In genomic region chr7:27367179-27367929, GRCh38 we compare ENCODE assay signal across 21 cellular contexts.
DNase-seq lines count a peak whose midpoint lies in the region; ATAC-seq and TF ChIP-seq lines count a peak whose summit lies in the region.
"Had no signal": no experiment of that assay in that cellular context is flagged by ENCODE, and none has a peak within 500 bp of the region (broad histone marks: within the 10 kb centered on the region; RNA-seq: fewer than 3 reads in every experiment).

No MANE protein-coding gene starts in this region.

- H3K27ac Mint-ChIP-seq in GM23338 (no peak overlapping the region), type B pancreatic cell (no peak overlapping the region)
- H3K27ac Mint-ChIP-seq: HFFc6 had no signal

- no peaks in the 10 kb centered on the region for H3K36me3 Mint-ChIP-seq in GM23338 (ENCODE audit: low read depth)
- H3K36me3 Mint-ChIP-seq in type B pancreatic cell = no peaks in the 10 kb centered on the region

- intact Hi-C loops in left colon (cut with DNase I, micrococcal nuclease) (no loop called here), left ventricle myocardium inferior (cut with micrococcal nuclease) (no loop called here)

- H4K20me1 ChIP-seq in GM23338 (replicated peaks; ENCODE audit: insufficient read depth) = no peaks in the 10 kb centered on the region

- H3K27ac ChIP-seq in GM23338 (ENCODE audit: low read depth) (no peak overlapping the region), left ventricle myocardium inferior (replicated peaks) (no peak overlapping the region)
- H3K27ac ChIP-seq: SJCRH30 had no signal

- H3K4me3 ChIP-seq in GM23338 = no peak overlapping the region
- H3K4me3 ChIP-seq in left ventricle myocardium inferior = no peak overlapping the region
- H3K4me3 ChIP-seq: MG63, SJCRH30 had no signal

- no peak overlapping the region for H3K4me2 ChIP-seq in GM23338

- H3K27me3 Mint-ChIP-seq in GM23338 (ENCODE audit: insufficient read depth, low read depth, poor library complexity) = no peaks in the 10 kb centered on the region
- no peaks in the 10 kb centered on the region for H3K27me3 Mint-ChIP-seq in type B pancreatic cell

- ATAC-seq in GM23338 = peak; percentile 46; the same call in 2 of the 3 replicates
- peak; percentile 67 for ATAC-seq in left colon

- TF ChIP-seq CTCF in GM23338 (conservative IDR thresholded peaks at IDR 0.05; ENCODE audit: low read depth in 2 of 2) = peak in 1 of 2 experiments; percentile 33; a peak in 2 of 4 replicates
- peak; percentile 23 for TF ChIP-seq CTCF in type B pancreatic cell (conservative IDR thresholded peaks at IDR 0.05)
- TF ChIP-seq CTCF in left ventricle myocardium inferior (IDR thresholded peaks at IDR 0.05; ENCODE audit: borderline replicate concordance) = no peak

- no peaks in the 10 kb centered on the region for H3K36me3 ChIP-seq in GM23338 (ENCODE audit: insufficient read depth)
- no peaks in the 10 kb centered on the region for H3K36me3 ChIP-seq in left ventricle myocardium inferior
- H3K36me3 ChIP-seq: MG63, SJCRH30 had no signal

- no peaks in the 10 kb centered on the region for H3K9me3 Mint-ChIP-seq in GM23338
- H3K9me3 Mint-ChIP-seq in type B pancreatic cell = no peaks in the 10 kb centered on the region
- H3K9me3 Mint-ChIP-seq: HFFc6 had no signal

- H3K4me1 Mint-ChIP-seq in GM23338 (peaks cover 5% of the 10 kb centered on the region), type B pancreatic cell (ENCODE audit: unreplicated experiment) (peaks cover 4% of the 10 kb centered on the region)

- H3F3A ChIP-seq in GM23338 (replicated peaks; ENCODE audit: low read depth) = no peaks in the 10 kb centered on the region

- H3K9me3 ChIP-seq in left ventricle myocardium inferior (replicated peaks) = no peaks in the 10 kb centered on the region
- H3K9me3 ChIP-seq: MG63, SJCRH30 had no signal

- H2AFZ ChIP-seq in GM23338 = no peak overlapping the region

- no peaks in the 10 kb centered on the region for H3K27me3 ChIP-seq in GM23338 (ENCODE audit: insufficient read depth)
- peaks cover 32% of the 10 kb centered on the region for H3K27me3 ChIP-seq in left ventricle myocardium inferior (ENCODE audit: low read depth)
- H3K27me3 ChIP-seq: MG63 had no signal

- H3K9me2 ChIP-seq in GM23338 (ENCODE audit: insufficient read depth) = 0 out of 2 replicates have a peak, but pooled peaks cover 4% of the 10 kb centered on the region

- H3K4me1 ChIP-seq in GM23338 (ENCODE audit: insufficient read depth) (no peaks in the 10 kb centered on the region), left ventricle myocardium inferior (no peaks in the 10 kb centered on the region)
- H3K4me1 ChIP-seq: SJCRH30 had no signal

- DNase-seq in GM23338 (ENCODE audit: low spot score) = no peak
- DNase-seq in NCI-H526 treated with DMSO at 0.1 percent for 48 hours (lab: John Stamatoyannopoulos, UW) = peak; percentile 22
- no peak for DNase-seq in left colon
- no peak for DNase-seq in type B pancreatic cell (ENCODE audit: extremely low spot score, unreplicated experiment)
- DNase-seq in left ventricle myocardium inferior = no peak
- no peak for DNase-seq in NCI-H345 (lab: John Stamatoyannopoulos, UW)
- DNase-seq in pons (ENCODE audit: low spot score) = no peak
- DNase-seq: ACHN; AML-193; DMS79; GOT3; HFFc6; KG1; MG63; NCI-H1092 treated with DMSO at 0.1 percent for 48 hours; NCI-H1694; NCI-H2227 treated with DMSO at 0.1 percent for 48 hours; NCI-H69; NK-92 treated with Interleukin-12 subunit alpha and Interleukin-12 subunit beta, amount 100 ng/mL, for 24 hours; OCI-M1; SJCRH30 had no signal

- H3K4me3 Mint-ChIP-seq in GM23338 = no peak overlapping the region
- H3K4me3 Mint-ChIP-seq in type B pancreatic cell = no peak overlapping the region
- H3K4me3 Mint-ChIP-seq: HFFc6 had no signal

- no peaks in the 10 kb centered on the region for H3K79me2 ChIP-seq in GM23338 (replicated peaks; ENCODE audit: insufficient read depth)

TF ChIP-seq in GM23338, 12 proteins besides CTCF, POLR2A, EP300 and RAD21 (continues in another document):
- TF ChIP-seq POLR2AphosphoS5 (IDR thresholded peaks at IDR 0.05; ENCODE audit: low read depth) (no peak), JUNB (IDR thresholded peaks at IDR 0.05; ENCODE audit: unreplicated experiment) (no peak), STAT1 (IDR thresholded peaks at IDR 0.05; ENCODE audit: unreplicated experiment) (no peak), NANOG (IDR thresholded peaks at IDR 0.05; ENCODE audit: borderline replicate concordance) (no peak), ZNF331 (CRISPR knock-in tag; IDR thresholded peaks at IDR 0.05; ENCODE audit: low read depth) (no peak), EZH2phosphoT487 (IDR thresholded peaks at IDR 0.05; ENCODE audit: unreplicated experiment) (no peak), ZNF114 (CRISPR knock-in tag; IDR thresholded peaks at IDR 0.05) (no peak), EZH2 (IDR thresholded peaks at IDR 0.05; ENCODE audit: low read depth, unreplicated experiment) (no peak), CREB1 (CRISPR knock-in tag; IDR thresholded peaks at IDR 0.05; ENCODE audit: low read depth) (no peak)
- TF ChIP-seq, protein P1, sequence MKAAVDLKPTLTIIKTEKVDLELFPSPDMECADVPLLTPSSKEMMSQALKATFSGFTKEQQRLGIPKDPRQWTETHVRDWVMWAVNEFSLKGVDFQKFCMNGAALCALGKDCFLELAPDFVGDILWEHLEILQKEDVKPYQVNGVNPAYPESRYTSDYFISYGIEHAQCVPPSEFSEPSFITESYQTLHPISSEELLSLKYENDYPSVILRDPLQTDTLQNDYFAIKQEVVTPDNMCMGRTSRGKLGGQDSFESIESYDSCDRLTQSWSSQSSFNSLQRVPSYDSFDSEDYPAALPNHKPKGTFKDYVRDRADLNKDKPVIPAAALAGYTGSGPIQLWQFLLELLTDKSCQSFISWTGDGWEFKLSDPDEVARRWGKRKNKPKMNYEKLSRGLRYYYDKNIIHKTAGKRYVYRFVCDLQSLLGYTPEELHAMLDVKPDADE (IDR thresholded peaks at IDR 0.05) = no peak
- TF ChIP-seq, protein P2, sequence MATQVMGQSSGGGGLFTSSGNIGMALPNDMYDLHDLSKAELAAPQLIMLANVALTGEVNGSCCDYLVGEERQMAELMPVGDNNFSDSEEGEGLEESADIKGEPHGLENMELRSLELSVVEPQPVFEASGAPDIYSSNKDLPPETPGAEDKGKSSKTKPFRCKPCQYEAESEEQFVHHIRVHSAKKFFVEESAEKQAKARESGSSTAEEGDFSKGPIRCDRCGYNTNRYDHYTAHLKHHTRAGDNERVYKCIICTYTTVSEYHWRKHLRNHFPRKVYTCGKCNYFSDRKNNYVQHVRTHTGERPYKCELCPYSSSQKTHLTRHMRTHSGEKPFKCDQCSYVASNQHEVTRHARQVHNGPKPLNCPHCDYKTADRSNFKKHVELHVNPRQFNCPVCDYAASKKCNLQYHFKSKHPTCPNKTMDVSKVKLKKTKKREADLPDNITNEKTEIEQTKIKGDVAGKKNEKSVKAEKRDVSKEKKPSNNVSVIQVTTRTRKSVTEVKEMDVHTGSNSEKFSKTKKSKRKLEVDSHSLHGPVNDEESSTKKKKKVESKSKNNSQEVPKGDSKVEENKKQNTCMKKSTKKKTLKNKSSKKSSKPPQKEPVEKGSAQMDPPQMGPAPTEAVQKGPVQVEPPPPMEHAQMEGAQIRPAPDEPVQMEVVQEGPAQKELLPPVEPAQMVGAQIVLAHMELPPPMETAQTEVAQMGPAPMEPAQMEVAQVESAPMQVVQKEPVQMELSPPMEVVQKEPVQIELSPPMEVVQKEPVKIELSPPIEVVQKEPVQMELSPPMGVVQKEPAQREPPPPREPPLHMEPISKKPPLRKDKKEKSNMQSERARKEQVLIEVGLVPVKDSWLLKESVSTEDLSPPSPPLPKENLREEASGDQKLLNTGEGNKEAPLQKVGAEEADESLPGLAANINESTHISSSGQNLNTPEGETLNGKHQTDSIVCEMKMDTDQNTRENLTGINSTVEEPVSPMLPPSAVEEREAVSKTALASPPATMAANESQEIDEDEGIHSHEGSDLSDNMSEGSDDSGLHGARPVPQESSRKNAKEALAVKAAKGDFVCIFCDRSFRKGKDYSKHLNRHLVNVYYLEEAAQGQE (IDR thresholded peaks at IDR 0.05; ENCODE audit: unreplicated experiment) = no peak
